In genomic region chr15:63986751-63987341, GRCh38 we compare ENCODE assay signal across 8 cellular contexts. TPM values are rescaled to one million over a fixed set of nuclear protein-coding genes. Genes with fewer than 3 reads are reported as not detected.
DNase-seq lines count a peak whose midpoint lies in the region; ATAC-seq and TF ChIP-seq lines count a peak whose summit lies in the region.

No MANE protein-coding gene starts in this region.

- H3K36me3 Mint-ChIP-seq in endothelial cell (ENCODE audit: low read depth, unreplicated experiment) = no peaks in the 10 kb centered on the region

- H3K27me3 ChIP-seq in GM06990 (replicated peaks; ENCODE audit: control insufficient read depth, insufficient read depth, low read length) = no peaks in the 10 kb centered on the region
- H3K27me3 ChIP-seq in A673 (replicated peaks; ENCODE audit: insufficient read depth, low read depth, low read length, poor library complexity) = no peaks in the 10 kb centered on the region

- peaks cover 3% of the 10 kb centered on the region for H3K27me3 Mint-ChIP-seq in endothelial cell (ENCODE audit: unreplicated experiment)

- no TSS peak for BruUV-seq in A673 (replicated peaks; lab: Mats Ljungman, UMichigan)

- H3K36me3 ChIP-seq in GM06990 (ENCODE audit: control insufficient read depth, insufficient read depth, low read length) = no peaks in the 10 kb centered on the region
- no peaks in the 10 kb centered on the region for H3K36me3 ChIP-seq in A673 (ENCODE audit: insufficient read depth, low read length, poor library complexity, severe bottlenecking)

- H3K4me1 ChIP-seq in A673 (ENCODE audit: insufficient read depth, low read length, poor library complexity, severe bottlenecking) = peaks cover 10% of the 10 kb centered on the region

- peaks cover 37% of the 10 kb centered on the region for H3K4me1 Mint-ChIP-seq in endothelial cell (ENCODE audit: unreplicated experiment)

- intact Hi-C loops in A673 (cut with micrococcal nuclease; ENCODE audit: unreplicated experiment) = no loop called here

- POLR2A ChIA-PET in A673 (lab: Charles Lee; ENCODE audit: low non-redundant PET) = no interaction called here

- H3K4me3 Mint-ChIP-seq in endothelial cell (ENCODE audit: unreplicated experiment) = no peak overlapping the region

- peak; percentile 21 for TF ChIP-seq CTCF in GM06990 (IDR thresholded peaks at IDR 0.05; ENCODE audit: insufficient read depth, low read length, poor library complexity, severe bottlenecking)
- no peak for TF ChIP-seq CTCF in endothelial cell (IDR thresholded peaks at IDR 0.05; ENCODE audit: unreplicated experiment)
- TF ChIP-seq CTCF in A673 (conservative IDR thresholded peaks at IDR 0.05; ENCODE audit: low read depth, low read length) = no peak

- no peaks in the 10 kb centered on the region for H3K9me3 ChIP-seq in A673 (ENCODE audit: low read depth, low read length, poor library complexity, severe bottlenecking)

- no peaks in the 10 kb centered on the region for H3K9me3 Mint-ChIP-seq in endothelial cell (ENCODE audit: unreplicated experiment)

- no peak overlapping the region for H3K27ac ChIP-seq in A673 (ENCODE audit: low read depth, low read length, poor library complexity, severe bottlenecking)

- ATAC-seq in GM21360 (IDR thresholded peaks at IDR 0.05; ENCODE audit: unreplicated experiment) = peak; percentile 58
- ATAC-seq in HG03469 (IDR thresholded peaks at IDR 0.05; ENCODE audit: unreplicated experiment) = peak; percentile 61

- H3K4me3 ChIP-seq in GM06990 (replicated peaks; ENCODE audit: low read depth, low read length) (no peak overlapping the region), A673 (ENCODE audit: low read depth, low read length, poor library complexity, severe bottlenecking) (no peak overlapping the region)

- CTCF ChIA-PET in A673 (lab: Charles Lee) = no interaction called here

- H3K27ac Mint-ChIP-seq in endothelial cell (ENCODE audit: unreplicated experiment) = peak overlapping the region; percentile 49

- DNase-seq in GM06990 (ENCODE audit: extremely low read depth, insufficient read length) (peak; percentile 77), endothelial cell (ENCODE audit: low spot score) (no peak), glomerular visceral epithelial cell (ENCODE audit: extremely low spot score) (no peak), putamen (ENCODE audit: low spot score) (no peak), A673 (ENCODE audit: low spot score) (no peak)
- DNase-seq in NK-92 treated with Interleukin-12 subunit alpha and Interleukin-12 subunit beta, amount 100 ng/mL, for 24 hours (lab: John Stamatoyannopoulos, UW) = no peak

RNA-seq across cellular contexts. Expression of gene DAPK2, which starts 59.4 kb away (rescaled TPM):
- 10.0 TPM for total RNA-seq in endothelial cell (ENCODE audit: unreplicated experiment)
- total RNA-seq in A673 (2021) = 15.7 and 19.2 TPM in 2 replicates
